In the genomic region with DNA sequence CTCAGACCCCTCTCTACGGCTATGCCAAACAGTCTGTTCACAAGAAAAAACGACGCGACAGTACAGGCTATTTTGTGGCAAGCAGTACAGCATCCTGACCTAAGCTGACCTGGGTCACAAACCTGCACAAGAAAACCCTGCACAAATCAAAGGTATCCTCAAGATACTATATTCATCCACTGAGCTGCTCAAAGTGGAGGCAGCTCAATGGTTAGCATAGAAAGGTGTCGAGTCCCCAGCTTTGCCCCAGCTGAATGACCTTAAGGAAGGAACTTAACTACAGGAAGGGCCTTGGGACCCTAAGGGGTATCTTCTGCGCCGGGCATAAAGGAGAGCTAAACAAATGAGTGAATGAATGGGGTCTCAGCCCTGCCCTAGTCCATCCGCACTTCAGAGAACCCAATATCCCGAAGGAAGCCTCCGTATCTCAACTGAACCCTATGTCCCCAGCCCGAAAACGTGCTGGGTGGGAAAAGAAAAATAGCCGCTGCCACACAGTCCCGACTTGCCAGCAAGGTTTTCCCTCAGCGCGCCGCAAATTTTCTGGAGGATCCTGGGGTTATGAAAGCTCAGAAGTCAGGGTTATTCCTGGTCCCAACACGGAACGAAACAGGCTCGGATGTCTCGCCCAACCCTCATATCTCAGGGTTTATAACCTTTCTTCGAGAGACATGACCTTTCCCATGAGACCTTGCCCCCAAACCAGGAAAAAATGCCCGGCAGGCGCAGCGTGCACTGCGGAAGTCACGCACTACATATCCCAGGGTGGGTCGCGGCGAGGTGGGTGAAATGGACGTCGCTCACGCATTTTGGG, we compare ENCODE assay signal across 8 cellular contexts. TPM values are rescaled to one million over a fixed set of nuclear protein-coding genes. Genes with fewer than 3 reads are reported as not detected.
DNase-seq lines count a peak whose midpoint lies in the region; ATAC-seq, FAIRE-seq and TF ChIP-seq lines count a peak whose summit lies in the region.

A gene with protein sequence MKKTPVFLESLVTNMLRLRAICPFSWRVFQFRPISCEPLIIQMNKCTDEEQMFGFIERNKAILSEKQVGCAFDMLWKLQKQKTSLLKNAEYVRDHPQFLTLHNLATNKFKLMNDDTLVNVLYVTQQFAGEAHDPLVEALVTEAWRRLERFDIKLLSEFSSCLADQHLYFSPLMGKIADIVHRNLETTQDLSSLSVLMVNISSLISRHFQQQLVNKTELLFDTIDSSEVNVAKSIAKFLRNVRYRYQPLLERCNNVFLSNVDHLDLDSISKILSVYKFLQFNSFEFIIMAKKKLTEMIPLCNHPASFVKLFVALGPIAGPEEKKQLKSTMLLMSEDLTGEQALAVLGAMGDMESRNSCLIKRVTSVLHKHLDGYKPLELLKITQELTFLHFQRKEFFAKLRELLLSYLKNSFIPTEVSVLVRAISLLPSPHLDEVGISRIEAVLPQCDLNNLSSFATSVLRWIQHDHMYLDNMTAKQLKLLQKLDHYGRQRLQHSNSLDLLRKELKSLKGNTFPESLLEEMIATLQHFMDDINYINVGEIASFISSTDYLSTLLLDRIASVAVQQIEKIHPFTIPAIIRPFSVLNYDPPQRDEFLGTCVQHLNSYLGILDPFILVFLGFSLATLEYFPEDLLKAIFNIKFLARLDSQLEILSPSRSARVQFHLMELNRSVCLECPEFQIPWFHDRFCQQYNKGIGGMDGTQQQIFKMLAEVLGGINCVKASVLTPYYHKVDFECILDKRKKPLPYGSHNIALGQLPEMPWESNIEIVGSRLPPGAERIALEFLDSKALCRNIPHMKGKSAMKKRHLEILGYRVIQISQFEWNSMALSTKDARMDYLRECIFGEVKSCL (minus strand): TSS at position 706 of the 814 bp plus-strand sequence. CDS start 1,836 bp downstream, outside the sequence.

- no peaks in the 10 kb centered on the region for H3K9me3 ChIP-seq in left ventricle myocardium inferior (replicated peaks)
- no peaks in the 10 kb centered on the region for H3K9me3 ChIP-seq in prostate gland

- TF ChIP-seq CTCF in left ventricle myocardium inferior (IDR thresholded peaks at IDR 0.05; ENCODE audit: borderline replicate concordance) (no peak), prostate gland (IDR thresholded peaks at IDR 0.05) (no peak)

- H3K27me3 ChIP-seq in left ventricle myocardium inferior (ENCODE audit: low read depth) (no peaks in the 10 kb centered on the region), prostate gland (replicated peaks; ENCODE audit: insufficient read depth) (no peaks in the 10 kb centered on the region)

- DNase-seq in GM12892 (ENCODE audit: insufficient read length) (peak; percentile 58), NCI-H146 treated with DMSO at 0.1 percent for 48 hours (lab: John Stamatoyannopoulos, UW; ENCODE audit: unreplicated experiment) (peak; percentile 76), amniotic stem cell (lab: John Stamatoyannopoulos, UW) (peak; percentile 76), left ventricle myocardium inferior (peak; percentile 90), prostate gland (ENCODE audit: low spot score) (peak; percentile 82)

- H3K4me3 ChIP-seq in left ventricle myocardium inferior (peak within 1 kb of the TSS; percentile 79), prostate gland (peak within 1 kb of the TSS; percentile 39 to 53), urinary bladder (ENCODE audit: low read depth, low read length) (peak within 1 kb of the TSS; percentile 58)

- TF ChIP-seq POLR2A in GM12892 (IDR thresholded peaks at IDR 0.05; ENCODE audit: low read depth, low read length) (peak; percentile 59), prostate gland (IDR thresholded peaks at IDR 0.05) (no peak)

- H3K4me1 ChIP-seq in left ventricle myocardium inferior, result peaks cover 42% of the 10 kb centered on the region
- H3K4me1 ChIP-seq in prostate gland (replicated peaks), result no peaks in the 10 kb centered on the region
- no peaks in the 10 kb centered on the region for H3K4me1 ChIP-seq in urinary bladder (ENCODE audit: insufficient read depth)

- H3K36me3 ChIP-seq in left ventricle myocardium inferior (no peaks in the 10 kb centered on the region), prostate gland (no peaks in the 10 kb centered on the region), urinary bladder (ENCODE audit: insufficient read depth) (no peaks in the 10 kb centered on the region)

- H3K27ac ChIP-seq in left ventricle myocardium inferior (replicated peaks), result peak within 1 kb of the TSS; percentile 90
- peak within 1 kb of the TSS; percentile 27 to 35 for H3K27ac ChIP-seq in prostate gland
- H3K27ac ChIP-seq in urinary bladder (ENCODE audit: low read depth), result no peak within 1 kb of the TSS

- under 1% methylated on average over 33 of the region's 33 CpGs for WGBS in prostate gland
- WGBS in urinary bladder, result under 1% methylated on average over 33 of the region's 33 CpGs

- peak; percentile 98 for FAIRE-seq in GM12892 (lab: Jason Lieb, UNC)

- intact Hi-C loops in T-helper 1 cell treated with Interleukin-12 subunit alpha and Interleukin-12 subunit beta and Interleukin-4 antibody, amounts not matched to agents 30 ng/mL and 1 ng/mL, for 36 hours (cut with micrococcal nuclease), result loop anchor here (1.0 to 5.0 kb wide), 11 partner anchors 10 to 1589 kb away; a partner anchor contains a TSS
- intact Hi-C loops in left ventricle myocardium inferior (cut with micrococcal nuclease), result no loop called here
- intact Hi-C loops in prostate gland (cut with DNase I), result no loop called here

- peak; percentile 98 for ATAC-seq in HG02840 (IDR thresholded peaks at IDR 0.05; ENCODE audit: low FRiP score, unreplicated experiment)

RNA-seq across cellular contexts. Expression of the gene that starts here (rescaled TPM):
- polyA plus RNA-seq in GM12892 (2012; ENCODE audit: missing spikeins), result 64.3 TPM
- 35.9 and 39.2 TPM in 2 replicates for total RNA-seq in T-helper 1 cell treated with Interleukin-12 subunit alpha and Interleukin-12 subunit beta and Interleukin-4 antibody, amounts not matched to agents 30 ng/mL and 1 ng/mL, for 36 hours
- total RNA-seq in left ventricle myocardium inferior, result 121 TPM
- 10 to 100 TPM in 1 of 2 donors, 1 to 10 TPM in 1; 6.2 to 11.2 TPM for total RNA-seq in prostate gland
- total RNA-seq in urinary bladder, result 46.1 TPM
- polyA plus RNA-seq in urinary bladder, result 10.7 TPM
